1 cellular context compared by ENCODE assay signal in genomic region chr5:90161399-90161798, GRCh38.
TF ChIP-seq lines count a peak whose summit lies in the region.

No MANE protein-coding gene starts in this region.

TF ChIP-seq in K562, 482 proteins besides CTCF, POLR2A, EP300 and RAD21 (continued from another document):
- TF ChIP-seq ARID3B (CRISPR knock-in tag; IDR thresholded peaks at IDR 0.05; ENCODE audit: borderline replicate concordance) (no peak), ATF1 (CRISPR knock-in tag; IDR thresholded peaks at IDR 0.05) (no peak), ATF1 (tag; IDR thresholded peaks at IDR 0.05) (0 out of 2 replicates have a peak, but pooled peaks have one; percentile 22)
